1 cellular context compared by ENCODE assay signal in genomic region chr1:14318830-14319229, GRCh38.
TF ChIP-seq lines count a peak whose summit lies in the region.

No MANE protein-coding gene starts in this region.

TF ChIP-seq in GM23338, 12 proteins besides CTCF, POLR2A, EP300 and RAD21 (continued from another document):
- no peak for TF ChIP-seq REST (IDR thresholded peaks at IDR 0.05; ENCODE audit: unreplicated experiment)
- no peak for TF ChIP-seq EZH2 (IDR thresholded peaks at IDR 0.05; ENCODE audit: low read depth, unreplicated experiment)
- TF ChIP-seq ETS1 (IDR thresholded peaks at IDR 0.05), result no peak
- no peak for TF ChIP-seq EZH2phosphoT487 (IDR thresholded peaks at IDR 0.05; ENCODE audit: unreplicated experiment)
